8 cellular contexts compared by ENCODE assay signal in the genomic region with DNA sequence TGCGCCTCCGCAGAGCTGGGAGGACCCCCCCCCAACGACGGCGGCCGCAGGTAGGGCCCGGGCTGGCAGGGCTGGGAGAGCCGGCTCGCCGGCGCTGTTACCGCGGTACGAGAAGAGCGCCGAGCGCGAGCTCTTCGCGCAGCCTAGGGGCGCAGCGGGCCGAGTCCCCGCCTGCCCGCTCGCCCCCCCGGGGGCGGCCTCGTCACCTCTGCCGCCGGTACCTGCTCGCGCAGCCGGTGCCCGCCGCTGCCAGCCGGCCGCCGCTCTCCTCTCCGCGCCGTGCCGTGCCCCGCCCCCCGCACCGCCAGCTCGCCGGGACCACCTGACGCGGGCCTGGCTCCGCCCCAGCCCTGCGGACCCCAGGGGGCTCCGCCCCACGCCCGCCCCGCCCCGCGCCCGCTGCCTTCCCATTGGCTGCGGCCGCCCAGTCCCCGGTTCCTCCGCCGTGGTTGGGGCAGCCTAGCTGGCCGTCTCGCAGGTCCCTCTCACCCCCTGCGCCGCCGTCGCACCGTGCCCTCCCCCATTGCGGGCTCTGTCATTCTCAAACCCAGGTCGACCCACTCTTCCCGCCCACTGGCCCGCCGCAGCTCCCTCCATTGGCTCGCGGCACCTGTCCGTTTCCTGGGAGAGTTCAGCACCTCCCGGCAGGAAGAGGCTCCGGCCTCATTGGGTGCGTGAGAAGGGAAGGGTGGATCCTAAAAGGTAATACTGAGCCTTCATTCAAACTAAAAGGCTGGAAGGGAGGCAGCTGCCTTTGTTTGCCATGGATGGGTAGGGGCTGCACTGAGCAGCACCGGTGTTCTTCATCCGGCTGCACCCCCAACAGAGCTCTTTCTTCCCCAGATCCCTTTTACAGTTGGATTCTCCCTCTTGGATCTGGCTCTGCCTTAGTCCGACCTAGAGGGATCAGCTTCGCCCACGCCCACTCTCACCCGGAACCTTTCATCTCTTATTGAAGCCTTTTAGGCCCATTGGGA. TPM values are rescaled to one million over a fixed set of nuclear protein-coding genes. Genes with fewer than 3 reads are reported as not detected.
DNase-seq lines count a peak whose midpoint lies in the region; ATAC-seq and TF ChIP-seq lines count a peak whose summit lies in the region.

A gene (minus strand): TSS at position 276 of the 977 bp plus-strand sequence. CDS start 342 bp downstream, outside the sequence.

- TF ChIP-seq CTCF in GM10266 (IDR thresholded peaks at IDR 0.05; ENCODE audit: control insufficient read depth, insufficient read depth, low read depth, missing control alignments): no peak
- no peak for TF ChIP-seq CTCF in SK-N-SH (IDR thresholded peaks at IDR 0.05)
- no peak for TF ChIP-seq CTCF in heart right ventricle (IDR thresholded peaks at IDR 0.05)
- no peak for TF ChIP-seq CTCF in upper lobe of right lung (IDR thresholded peaks at IDR 0.05)

- H3K27ac ChIP-seq in SK-N-SH (ENCODE audit: low read depth in 2 of 2, low read length in 1 of 2) (peak within 1 kb of the TSS; percentile 13 to 67; a peak in 3 of 4 replicates), heart right ventricle (peak within 1 kb of the TSS in 7 of 10 donors; percentile 23 to 63 (median 42)), upper lobe of right lung (peak within 1 kb of the TSS; percentile 73)

- no peaks in the 10 kb centered on the region for H3K9me2 ChIP-seq in SK-N-SH

- no peaks in the 10 kb centered on the region for H3K36me3 ChIP-seq in SK-N-SH (replicated peaks in 1 of 2; ENCODE audit: control insufficient read depth in 1 of 2, insufficient read depth in 2 of 2, low read length in 1 of 2)
- no peaks in the 10 kb centered on the region for H3K36me3 ChIP-seq in heart right ventricle
- no peaks in the 10 kb centered on the region for H3K36me3 ChIP-seq in upper lobe of right lung

- no peaks in the 10 kb centered on the region for H4K20me1 ChIP-seq in SK-N-SH (ENCODE audit: insufficient read depth)

- H3K9ac ChIP-seq in SK-N-SH: peak within 1 kb of the TSS; percentile 67; the same call in 1 of the 2 replicates

- H3K4me2 ChIP-seq in SK-N-SH: peak within 1 kb of the TSS; percentile 82

- H3K4me1 Mint-ChIP-seq in activated naive CD8-positive, alpha-beta T cell (ENCODE audit: low read depth): peaks cover 17% of the 10 kb centered on the region

- H3K27me3 ChIP-seq in SK-N-SH (ENCODE audit: insufficient read depth): no peaks in the 10 kb centered on the region
- H3K27me3 ChIP-seq in heart right ventricle: peaks cover 0 to 77% (median 37%) of the 10 kb centered on the region in 7 donors
- H3K27me3 ChIP-seq in upper lobe of right lung: peaks cover 17% of the 10 kb centered on the region

- CTCF ChIA-PET in SK-N-SH (lab: Yijun Ruan, JAX): interaction anchor here (0.8 to 3.3 kb wide), 4 partner anchors 8 to 97 kb away, joined by 3 to 30 read pairs (median 7); no protein-coding TSS in a partner anchor

- ATAC-seq in HG02588 (IDR thresholded peaks at IDR 0.05; ENCODE audit: unreplicated experiment) (peak; percentile 86), heart right ventricle (peak; percentile 92 to 98 (median 96)), upper lobe of right lung (peak; percentile 96)

- H3K27me3 Mint-ChIP-seq in activated naive CD8-positive, alpha-beta T cell: no peaks in the 10 kb centered on the region

- H3K9me3 Mint-ChIP-seq in activated naive CD8-positive, alpha-beta T cell (ENCODE audit: low read depth): no peaks in the 10 kb centered on the region

- no peak for TF ChIP-seq EP300 in SK-N-SH (IDR thresholded peaks at IDR 0.05; ENCODE audit: borderline replicate concordance in 1 of 2, low read depth in 1 of 2, low read length in 1 of 2)

- no peaks in the 10 kb centered on the region for H3K36me3 Mint-ChIP-seq in activated naive CD8-positive, alpha-beta T cell

- POLR2A ChIA-PET in SK-N-SH (lab: Yijun Ruan, JAX): interaction anchor here (0.6 to 1.3 kb wide), 4 partner anchors 12 to 450 kb away, joined by 3 to 4 read pairs (median 4); a partner anchor contains a TSS

- WGBS in SK-N-SH (ENCODE audit: low lambda C conversion rate): 2% methylated on average over 24 of the region's 88 CpGs
- WGBS in heart right ventricle, 2 donors: 1 to 2% methylated on average over 75 to 88 of the region's 88 CpGs

- intact Hi-C loops in heart right ventricle (cut with DNase I) (loop anchor here in 5 of 10 donors (10.0 kb wide), 4 partner anchors 95 to 995 kb away; no protein-coding TSS in a partner anchor), posterior cingulate gyrus (cut with DNase I) (no loop called here), upper lobe of right lung (cut with DNase I) (loop anchor here (10.0 kb wide), 1 partner anchor 165 kb away; no protein-coding TSS in a partner anchor)

- H3K27ac Mint-ChIP-seq in activated naive CD8-positive, alpha-beta T cell: peak within 1 kb of the TSS; percentile 93

- peak within 1 kb of the TSS; percentile 93 for H3K4me3 Mint-ChIP-seq in activated naive CD8-positive, alpha-beta T cell

- H3K4me1 ChIP-seq in SK-N-SH (ENCODE audit: control insufficient read depth in 1 of 2, insufficient read depth in 2 of 2, low read depth in 1 of 2, low read length in 1 of 2) (peaks cover 0 to 16% of the 10 kb centered on the region in 2 experiments; a peak in 1 of 4 replicates), heart right ventricle (peaks cover 3 to 23% (median 12%) of the 10 kb centered on the region in 9 donors), upper lobe of right lung (peaks cover 16% of the 10 kb centered on the region)

- peak within 1 kb of the TSS; percentile 88 for H2AFZ ChIP-seq in SK-N-SH (ENCODE audit: low read depth)

- peaks cover 3% of the 10 kb centered on the region for H3F3A ChIP-seq in SK-N-SH (replicated peaks; ENCODE audit: insufficient read depth)

- TF ChIP-seq RAD21 in SK-N-SH (IDR thresholded peaks at IDR 0.05; ENCODE audit: low read length): no peak

- peak within 1 kb of the TSS; percentile 66 to 77 for H3K4me3 ChIP-seq in SK-N-SH (ENCODE audit: low read depth in 2 of 2, low read length in 1 of 2)
- peak within 1 kb of the TSS; percentile 67 to 83 (median 74) for H3K4me3 ChIP-seq in heart right ventricle
- peak within 1 kb of the TSS; percentile 64 for H3K4me3 ChIP-seq in upper lobe of right lung

- H3K79me2 ChIP-seq in SK-N-SH (ENCODE audit: insufficient read depth): peaks cover 12% of the 10 kb centered on the region; the same call in 1 of the 2 replicates

- peak; percentile 97 for DNase-seq in GM10266 (ENCODE audit: extremely low spot score)
- DNase-seq in NCI-H1048 (lab: John Stamatoyannopoulos, UW): peak; percentile 96
- peak; percentile 98 for DNase-seq in SK-N-SH
- DNase-seq in heart right ventricle: peak; percentile 84 to 85
- DNase-seq in posterior cingulate gyrus: peak; percentile 69 to 99 (median 94)
- peak; percentile 98 for DNase-seq in upper lobe of right lung

- H3K9me3 ChIP-seq in SK-N-SH (no peaks in the 10 kb centered on the region), heart right ventricle (no peaks in the 10 kb centered on the region), upper lobe of right lung (no peaks in the 10 kb centered on the region)

TF ChIP-seq in SK-N-SH, 30 proteins besides CTCF, POLR2A, EP300 and RAD21 (continues in another document):
- no peak for TF ChIP-seq FOXM1 (IDR thresholded peaks at IDR 0.05; ENCODE audit: low read depth)
- TF ChIP-seq, protein P1, sequence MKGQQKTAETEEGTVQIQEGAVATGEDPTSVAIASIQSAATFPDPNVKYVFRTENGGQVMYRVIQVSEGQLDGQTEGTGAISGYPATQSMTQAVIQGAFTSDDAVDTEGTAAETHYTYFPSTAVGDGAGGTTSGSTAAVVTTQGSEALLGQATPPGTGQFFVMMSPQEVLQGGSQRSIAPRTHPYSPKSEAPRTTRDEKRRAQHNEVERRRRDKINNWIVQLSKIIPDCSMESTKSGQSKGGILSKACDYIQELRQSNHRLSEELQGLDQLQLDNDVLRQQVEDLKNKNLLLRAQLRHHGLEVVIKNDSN (IDR thresholded peaks at IDR 0.05; ENCODE audit: borderline replicate concordance, low read depth): peak; percentile 42; the same call in 1 of the 2 replicates
- TF ChIP-seq, protein P2, sequence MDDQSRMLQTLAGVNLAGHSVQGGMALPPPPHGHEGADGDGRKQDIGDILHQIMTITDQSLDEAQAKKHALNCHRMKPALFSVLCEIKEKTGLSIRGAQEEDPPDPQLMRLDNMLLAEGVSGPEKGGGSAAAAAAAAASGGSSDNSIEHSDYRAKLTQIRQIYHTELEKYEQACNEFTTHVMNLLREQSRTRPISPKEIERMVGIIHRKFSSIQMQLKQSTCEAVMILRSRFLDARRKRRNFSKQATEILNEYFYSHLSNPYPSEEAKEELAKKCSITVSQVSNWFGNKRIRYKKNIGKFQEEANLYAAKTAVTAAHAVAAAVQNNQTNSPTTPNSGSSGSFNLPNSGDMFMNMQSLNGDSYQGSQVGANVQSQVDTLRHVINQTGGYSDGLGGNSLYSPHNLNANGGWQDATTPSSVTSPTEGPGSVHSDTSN (IDR thresholded peaks at IDR 0.05): peak; percentile 92
- no peak for TF ChIP-seq TCF12 (IDR thresholded peaks at IDR 0.05)
- TF ChIP-seq, protein P3, sequence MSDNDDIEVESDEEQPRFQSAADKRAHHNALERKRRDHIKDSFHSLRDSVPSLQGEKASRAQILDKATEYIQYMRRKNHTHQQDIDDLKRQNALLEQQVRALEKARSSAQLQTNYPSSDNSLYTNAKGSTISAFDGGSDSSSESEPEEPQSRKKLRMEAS (IDR thresholded peaks at IDR 0.05; ENCODE audit: low read depth): peak; percentile 38
- TF ChIP-seq RXRA (IDR thresholded peaks at IDR 0.05; ENCODE audit: borderline replicate concordance, low read depth): no peak
- TF ChIP-seq POLR2AphosphoS5 (IDR thresholded peaks at IDR 0.05; ENCODE audit: low read depth, low read length): peak; percentile 54; the same call in 1 of the 2 replicates
- no peak for TF ChIP-seq SMC3 (IDR thresholded peaks at IDR 0.05; ENCODE audit: low read depth, low read length)
- TF ChIP-seq CHD2 (IDR thresholded peaks at IDR 0.05; ENCODE audit: low read length, partially characterized antibody): peak; percentile 81
- TF ChIP-seq RCOR1 (IDR thresholded peaks at IDR 0.05; ENCODE audit: low read length): 0 out of 2 replicates have a peak, but pooled peaks have one; percentile 7
- TF ChIP-seq, protein P4, sequence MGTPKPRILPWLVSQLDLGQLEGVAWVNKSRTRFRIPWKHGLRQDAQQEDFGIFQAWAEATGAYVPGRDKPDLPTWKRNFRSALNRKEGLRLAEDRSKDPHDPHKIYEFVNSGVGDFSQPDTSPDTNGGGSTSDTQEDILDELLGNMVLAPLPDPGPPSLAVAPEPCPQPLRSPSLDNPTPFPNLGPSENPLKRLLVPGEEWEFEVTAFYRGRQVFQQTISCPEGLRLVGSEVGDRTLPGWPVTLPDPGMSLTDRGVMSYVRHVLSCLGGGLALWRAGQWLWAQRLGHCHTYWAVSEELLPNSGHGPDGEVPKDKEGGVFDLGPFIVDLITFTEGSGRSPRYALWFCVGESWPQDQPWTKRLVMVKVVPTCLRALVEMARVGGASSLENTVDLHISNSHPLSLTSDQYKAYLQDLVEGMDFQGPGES (IDR thresholded peaks at IDR 0.05; ENCODE audit: low read depth, low read length): peak; percentile 17; the same call in 1 of the 2 replicates

RNA-seq across cellular contexts. Expression of the gene that starts here (rescaled TPM):
- polyA plus RNA-seq in SK-N-SH (2012; rRNA removed) (2.0 and 2.1 TPM in 2 replicates), heart right ventricle (under 1 TPM; 0.37 to 0.67 TPM)
- 1.1 and 1.3 TPM in 2 replicates for polyA plus RNA-seq in SK-N-SH (2012; cell fraction: cytosol; rRNA removed)
- 4.0 and 4.3 TPM in 2 replicates for polyA plus RNA-seq in SK-N-SH (2012; cell fraction: nucleus; rRNA removed)
- total RNA-seq in heart right ventricle (1 to 10 TPM in 8 of 10 donors, under 1 TPM in 2; 0.96 to 2.4 (median 1.5) TPM), upper lobe of right lung (12.0 TPM)

Comparison
In these comparisons a context has a peak if more than half of its experiments do, and no peak if none do; other contexts are left out.
1. Peak in every context shown above with its lines: DNase-seq, ATAC-seq, H3K4me3 ChIP-seq and H3K27ac ChIP-seq.